ENCODE assay signal across 21 cellular contexts in genomic region chr5:25567881-25568280, GRCh38.
"Had no signal": no experiment of that assay in that cellular context is flagged by ENCODE, and none has a peak within 500 bp of the region (broad histone marks: within the 10 kb centered on the region; RNA-seq: fewer than 3 reads in every experiment).

No MANE protein-coding gene starts in this region.

- H3K27ac ChIP-seq: RWPE1 had no signal

- ATAC-seq: Panc1, PC-3, SK-N-SH treated with all-trans-retinoic acid at 6 μM for 48 hours had no signal

- H3K4me3 ChIP-seq: MG63 had no signal

- H3K36me3 ChIP-seq: MG63 had no signal

- DNase-seq: IMR-90, Karpas-422, KG1, MG63, NCI-H1105, NCI-H1417, NCI-H1436 treated with DMSO at 0.1 percent for 48 hours, NCI-H1694, NCI-H187 treated with DMSO at 0.1 percent for 48 hours, NCI-H2029 treated with DMSO at 0.1 percent for 48 hours, NCI-H2107, NCI-H2227 treated with DMSO at 0.1 percent for 48 hours, NCI-H524, NCI-H526 treated with DMSO at 0.1 percent for 48 hours, NCI-H748 treated with DMSO at 0.1 percent for 48 hours, PC-3, SHP77, T-helper 1 cell had no signal

- H3K27me3 ChIP-seq: MG63 had no signal
